Comparison of ENCODE assay signal across 9 cellular contexts in genomic region chr2:1366546-1367134, GRCh38. TPM values are rescaled to one million over a fixed set of nuclear protein-coding genes. Genes with fewer than 3 reads are reported as not detected.
DNase-seq lines count a peak whose midpoint lies in the region; TF ChIP-seq lines count a peak whose summit lies in the region.
"Had no signal": no experiment of that assay in that cellular context is flagged by ENCODE, and none has a peak within 500 bp of the region (broad histone marks: within the 10 kb centered on the region; RNA-seq: fewer than 3 reads in every experiment).

No MANE protein-coding gene starts in this region.

- no peak overlapping the region for H3K4me3 Mint-ChIP-seq in activated T-helper 2 cell treated with anti-CD3 and anti-CD28 coated beads, Interferon-gamma antibody, Interleukin-2, Interleukin-4, amounts not matched to agents 10 μg/mL and 5 μg/mL and 100 μg/mL, durations not matched to agents 14 hours and 24 hours and 36 hours (ENCODE audit: low read depth)

- no peaks in the 10 kb centered on the region for H3K4me1 ChIP-seq in HAP-1

- no peaks in the 10 kb centered on the region for H3K36me3 ChIP-seq in HAP-1 (replicated peaks)
- H3K36me3 ChIP-seq: cardiac muscle cell had no signal

- no peaks in the 10 kb centered on the region for H3K9me3 Mint-ChIP-seq in activated T-helper 2 cell treated with anti-CD3 and anti-CD28 coated beads, Interferon-gamma antibody, Interleukin-2, Interleukin-4, amounts not matched to agents 10 μg/mL and 5 μg/mL and 100 μg/mL, durations not matched to agents 14 hours and 24 hours and 36 hours

- peak; percentile 83 for TF ChIP-seq EP300 in Ishikawa (IDR thresholded peaks at IDR 0.05; ENCODE audit: borderline replicate concordance)

- H3K4me3 ChIP-seq in HAP-1: no peak overlapping the region
- H3K4me3 ChIP-seq: cardiac muscle cell had no signal

- no peaks in the 10 kb centered on the region for H3K36me3 Mint-ChIP-seq in activated T-helper 2 cell treated with anti-CD3 and anti-CD28 coated beads, Interferon-gamma antibody, Interleukin-2, Interleukin-4, amounts not matched to agents 10 μg/mL and 5 μg/mL and 100 μg/mL, durations not matched to agents 14 hours and 24 hours and 36 hours (ENCODE audit: low read depth)

- H3K27me3 ChIP-seq in HAP-1 (ENCODE audit: low read depth): no peaks in the 10 kb centered on the region
- H3K27me3 ChIP-seq: cardiac muscle cell had no signal

- H3K27ac Mint-ChIP-seq in activated T-helper 2 cell treated with anti-CD3 and anti-CD28 coated beads, Interferon-gamma antibody, Interleukin-2, Interleukin-4, amounts not matched to agents 10 μg/mL and 5 μg/mL and 100 μg/mL, durations not matched to agents 14 hours and 24 hours and 36 hours: no peak overlapping the region

- DNase-seq in NCI-H2171 treated with DMSO at 0.1 percent for 48 hours (lab: John Stamatoyannopoulos, UW): peak; percentile 90
- peak; percentile 87 for DNase-seq in globus pallidus (ENCODE audit: low spot score)
- peak; percentile 24 for DNase-seq in stimulated activated CD4-positive, alpha-beta T cell treated with anti-CD3 and anti-CD28 coated beads, Interleukin-2, amount 100 ng/mL, for 4 hours (ENCODE audit: low read depth)
- no peak for DNase-seq in NCI-H2227 treated with DMSO at 0.1 percent for 48 hours (lab: John Stamatoyannopoulos, UW)
- DNase-seq in HAP-1 (ENCODE audit: low spot score in 2 of 2): no peak
- no peak for DNase-seq in activated T-helper 2 cell treated with anti-CD3 and anti-CD28 coated beads, Interferon-gamma antibody, Interleukin-2, Interleukin-4, amounts not matched to agents 10 μg/mL and 5 μg/mL and 100 μg/mL, durations not matched to agents 14 hours and 24 hours and 36 hours (ENCODE audit: low spot score)
- DNase-seq: NCI-H526 treated with DMSO at 0.1 percent for 48 hours had no signal

- intact Hi-C loops in activated T-helper 2 cell treated with anti-CD3 and anti-CD28 coated beads, Interferon-gamma antibody, Interleukin-2, Interleukin-4, amounts not matched to agents 10 μg/mL and 5 μg/mL and 100 μg/mL, durations not matched to agents 14 hours and 24 hours and 36 hours (cut with micrococcal nuclease): no loop called here

- in situ Hi-C loops in HAP-1 (cut with MboI; ENCODE audit: low sequenced_read_pairs): no loop called here

- no peaks in the 10 kb centered on the region for H3K27me3 Mint-ChIP-seq in activated T-helper 2 cell treated with anti-CD3 and anti-CD28 coated beads, Interferon-gamma antibody, Interleukin-2, Interleukin-4, amounts not matched to agents 10 μg/mL and 5 μg/mL and 100 μg/mL, durations not matched to agents 14 hours and 24 hours and 36 hours (ENCODE audit: low read depth)

- no peaks in the 10 kb centered on the region for H3K9me3 ChIP-seq in HAP-1

- no peaks in the 10 kb centered on the region for H3K4me1 Mint-ChIP-seq in activated T-helper 2 cell treated with anti-CD3 and anti-CD28 coated beads, Interferon-gamma antibody, Interleukin-2, Interleukin-4, amounts not matched to agents 10 μg/mL and 5 μg/mL and 100 μg/mL, durations not matched to agents 14 hours and 24 hours and 36 hours (ENCODE audit: low read depth)

- peak; percentile 7; the same call in 1 of the 2 replicates for TF ChIP-seq RAD21 in Ishikawa (IDR thresholded peaks at IDR 0.05; ENCODE audit: low read depth)

TF ChIP-seq in Ishikawa, 13 proteins besides CTCF, POLR2A, EP300 and RAD21:
- TF ChIP-seq YY1 (IDR thresholded peaks at IDR 0.05; ENCODE audit: low read depth) (0 out of 2 replicates have a peak, but pooled peaks have one; percentile 26), TCF12 (IDR thresholded peaks at IDR 0.05; ENCODE audit: low read depth) (peak; percentile 90), NFIC (IDR thresholded peaks at IDR 0.05) (peak; percentile 100), ZBTB7A (IDR thresholded peaks at IDR 0.05; ENCODE audit: low read depth) (no peak), MAX (IDR thresholded peaks at IDR 0.05) (peak; percentile 63), TAF1 (IDR thresholded peaks at IDR 0.05; ENCODE audit: low read depth) (no peak), TEAD4 (IDR thresholded peaks at IDR 0.05) (peak; percentile 78), CREB1 (IDR thresholded peaks at IDR 0.05; ENCODE audit: low read depth) (no peak), CEBPB (IDR thresholded peaks at IDR 0.05) (no peak), USF1 (IDR thresholded peaks at IDR 0.05) (peak; percentile 25; the same call in 1 of the 2 replicates), REST (IDR thresholded peaks at IDR 0.05; ENCODE audit: low read depth) (no peak), EGR1 (IDR thresholded peaks at IDR 0.05) (peak; percentile 80), FOXM1 (IDR thresholded peaks at IDR 0.05; ENCODE audit: borderline replicate concordance, low read depth) (no peak)

RNA-seq across cellular contexts. Expression of gene TPO, which starts 46.6 kb away (rescaled TPM):
- total RNA-seq in activated T-helper 2 cell treated with anti-CD3 and anti-CD28 coated beads, Interferon-gamma antibody, Interleukin-2, Interleukin-4, amounts not matched to agents 10 μg/mL and 5 μg/mL and 100 μg/mL, durations not matched to agents 14 hours and 24 hours and 36 hours: not detected in 2 replicates

Comparison
In these comparisons a context has a peak if more than half of its experiments do, and no peak if none do; other contexts are left out.
1. DNase-seq: peak in NCI-H2171 treated with DMSO at 0.1 percent for 48 hours (single experiment), globus pallidus (single experiment) and stimulated activated CD4-positive, alpha-beta T cell treated with anti-CD3 and anti-CD28 coated beads, Interleukin-2, amount 100 ng/mL, for 4 hours (single experiment); none in NCI-H2227 treated with DMSO at 0.1 percent for 48 hours (single experiment), HAP-1 (0 of 2) and activated T-helper 2 cell treated with anti-CD3 and anti-CD28 coated beads, Interferon-gamma antibody, Interleukin-2, Interleukin-4, amounts not matched to agents 10 μg/mL and 5 μg/mL and 100 μg/mL, durations not matched to agents 14 hours and 24 hours and 36 hours (single experiment).